Comparison of ENCODE assay signal across 1 cellular context in the genomic region with DNA sequence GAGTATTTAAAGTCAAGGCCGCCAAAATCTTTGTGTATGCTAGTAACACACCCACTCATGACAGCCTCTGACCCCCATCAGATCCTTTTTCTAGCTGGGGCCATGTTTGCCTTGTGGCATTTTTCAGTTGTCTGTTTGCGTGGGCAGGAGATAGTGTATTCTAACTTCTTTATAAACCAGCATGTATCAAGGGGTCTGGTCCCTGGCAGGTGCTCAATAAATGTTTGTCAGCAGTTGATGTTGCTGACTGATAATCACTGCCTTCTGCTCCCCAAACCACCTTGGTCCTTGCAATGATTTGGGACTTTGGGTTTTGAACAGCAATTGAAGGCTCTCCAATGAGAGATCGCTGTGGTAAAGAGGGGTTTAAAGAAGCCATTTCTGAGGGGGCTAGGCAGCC.
TF ChIP-seq lines count a peak whose summit lies in the region.

No MANE protein-coding gene starts in this region.

TF ChIP-seq in H1, 55 proteins besides CTCF, POLR2A, EP300 and RAD21:
- TF ChIP-seq BACH1 (IDR thresholded peaks at IDR 0.05; ENCODE audit: low read length) = no peak
- no peak for TF ChIP-seq CHD1 (IDR thresholded peaks at IDR 0.05; ENCODE audit: low read depth, low read length)
